Comparison of ENCODE assay signal across 8 cellular contexts in the genomic region with DNA sequence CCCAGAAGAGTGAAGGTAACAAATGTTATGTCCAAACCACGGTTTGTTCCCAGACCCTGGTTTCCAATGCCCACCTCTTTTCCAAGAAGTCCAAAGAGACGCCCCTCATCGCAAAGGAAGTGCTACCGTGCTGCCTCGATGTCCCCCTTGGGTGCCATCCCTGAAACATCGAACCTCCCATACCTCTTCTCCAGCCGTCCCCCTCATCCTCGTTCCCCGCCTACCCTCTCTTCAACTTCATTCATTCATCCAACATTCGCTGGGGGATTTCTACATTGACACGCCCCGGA. TPM values are rescaled to one million over a fixed set of nuclear protein-coding genes. Genes with fewer than 3 reads are reported as not detected.
DNase-seq lines count a peak whose midpoint lies in the region; ATAC-seq and TF ChIP-seq lines count a peak whose summit lies in the region.

No MANE protein-coding gene starts in this region.

- peak overlapping the region; percentile 97 for H3K9ac ChIP-seq in mesendoderm (ENCODE audit: low read length)

- H3K9me3 Mint-ChIP-seq in GM23338: no peaks in the 10 kb centered on the region; the same call in 2 of the 3 replicates

- H3K4ac ChIP-seq in mesendoderm (ENCODE audit: low read depth, low read length): peak overlapping the region; percentile 45

- no peaks in the 10 kb centered on the region for H3K9me2 ChIP-seq in GM23338 (ENCODE audit: insufficient read depth)

- peak overlapping the region; percentile 99 for H3K56ac ChIP-seq in mesendoderm (ENCODE audit: low read length)

- peaks cover 5% of the 10 kb centered on the region; the same call in 2 of the 3 replicates for H3K4me1 Mint-ChIP-seq in GM23338

- H3K18ac ChIP-seq in mesendoderm (ENCODE audit: low read length): no peak overlapping the region

- no peak for DNase-seq in GM23338 (ENCODE audit: low spot score)
- DNase-seq in mesendoderm: no peak
- DNase-seq in dermis blood vessel endothelial cell: no peak
- no peak for DNase-seq in activated effector memory CD4-positive, alpha-beta T cell treated with Interleukin-2 at 50 U/mL for 16 hours
- DNase-seq in NCI-H1092 (lab: John Stamatoyannopoulos, UW): no peak
- no peak for DNase-seq in UCSD-AML1 (lab: John Stamatoyannopoulos, UW; ENCODE audit: unreplicated experiment)

- peak overlapping the region; percentile 45 for H2BK5ac ChIP-seq in mesendoderm (ENCODE audit: low read length)

- H2AFZ ChIP-seq in ACC112 (ENCODE audit: low read length, unreplicated experiment): peak overlapping the region; percentile 81
- H2AFZ ChIP-seq in GM23338: peak overlapping the region; percentile 25

- H3K4me2 ChIP-seq in GM23338 (peak overlapping the region; percentile 97), mesendoderm (ENCODE audit: low read length) (peak overlapping the region; percentile 95)

- peaks cover 8% of the 10 kb centered on the region for H3K79me1 ChIP-seq in mesendoderm (ENCODE audit: low read length)

- no peak for TF ChIP-seq CTCF in GM23338 (conservative IDR thresholded peaks at IDR 0.05; ENCODE audit: low read depth in 2 of 2)

- H3F3A ChIP-seq in GM23338 (replicated peaks; ENCODE audit: low read depth): peaks cover 4% of the 10 kb centered on the region

- peaks cover 10% of the 10 kb centered on the region for H3K27me3 Mint-ChIP-seq in GM23338 (ENCODE audit: insufficient read depth, low read depth, poor library complexity)

- no peak overlapping the region for H4K5ac ChIP-seq in mesendoderm (ENCODE audit: low read length)

- peaks cover 25% of the 10 kb centered on the region; the same call in 2 of the 3 replicates for H3K36me3 Mint-ChIP-seq in GM23338 (ENCODE audit: low read depth)

- H2BK15ac ChIP-seq in mesendoderm (replicated peaks; ENCODE audit: low read depth): no peak overlapping the region

- peaks cover 21% of the 10 kb centered on the region for H3K79me2 ChIP-seq in ACC112 (ENCODE audit: control insufficient read depth, insufficient read depth, low read length, unreplicated experiment)
- H3K79me2 ChIP-seq in GM23338 (replicated peaks; ENCODE audit: insufficient read depth): peaks cover 34% of the 10 kb centered on the region
- peaks cover 7% of the 10 kb centered on the region for H3K79me2 ChIP-seq in mesendoderm (ENCODE audit: control insufficient read depth, insufficient read depth, low read length)

- no peak for ATAC-seq in GM23338

- H3K27ac ChIP-seq in ACC112 (ENCODE audit: low read depth, low read length) (peak overlapping the region; percentile 64), GM23338 (ENCODE audit: low read depth) (peak overlapping the region; percentile 46; the same call in 1 of the 2 replicates), angular gyrus (ENCODE audit: low read depth, low read length) (peak overlapping the region; percentile 13), mesendoderm (ENCODE audit: low read depth, low read length) (no peak overlapping the region)

- peak overlapping the region; percentile 94 for H2AK5ac ChIP-seq in mesendoderm (ENCODE audit: low read length)

- H2BK120ac ChIP-seq in mesendoderm (ENCODE audit: low read depth, low read length): no peak overlapping the region

- peak overlapping the region; percentile 95 for H3K4me3 Mint-ChIP-seq in GM23338

- peak overlapping the region; percentile 99 for H3K27ac Mint-ChIP-seq in GM23338

- H3K4me1 ChIP-seq in ACC112 (ENCODE audit: control insufficient read depth, insufficient read depth, low read length, unreplicated experiment) (peaks cover 10% of the 10 kb centered on the region), GM23338 (ENCODE audit: insufficient read depth) (no peaks in the 10 kb centered on the region), mesendoderm (ENCODE audit: control insufficient read depth, low read depth, low read length) (peaks cover 3% of the 10 kb centered on the region)

- H3K36me3 ChIP-seq in ACC112 (ENCODE audit: insufficient read depth, low read length): no peaks in the 10 kb centered on the region; the same call in 1 of the 2 replicates
- H3K36me3 ChIP-seq in GM23338 (ENCODE audit: insufficient read depth): peaks cover 20% of the 10 kb centered on the region
- no peaks in the 10 kb centered on the region for H3K36me3 ChIP-seq in mesendoderm (ENCODE audit: control insufficient read depth, insufficient read depth, low read length)

- H4K8ac ChIP-seq in mesendoderm (ENCODE audit: low read depth, low read length): no peak overlapping the region

- no peaks in the 10 kb centered on the region; the same call in 1 of the 2 replicates for H4K20me1 ChIP-seq in GM23338 (replicated peaks; ENCODE audit: insufficient read depth)

- WGBS in mesendoderm (ENCODE audit: extremely low coverage, insufficient coverage, low lambda C conversion rate): no CpG with 5 or more reads among the region's 12 CpGs

- peak overlapping the region; percentile 87 for H3K4me3 ChIP-seq in ACC112 (ENCODE audit: low read depth, low read length)
- peak overlapping the region; percentile 74 for H3K4me3 ChIP-seq in GM23338
- H3K4me3 ChIP-seq in mesendoderm (ENCODE audit: low read length): peak overlapping the region; percentile 67

- H3K27me3 ChIP-seq in ACC112 (ENCODE audit: insufficient read depth, low read length) (no peaks in the 10 kb centered on the region), GM23338 (ENCODE audit: insufficient read depth) (no peaks in the 10 kb centered on the region), mesendoderm (ENCODE audit: insufficient read depth, low read length, poor library complexity) (no peaks in the 10 kb centered on the region)

- peak overlapping the region; percentile 81 for H3K23ac ChIP-seq in mesendoderm (ENCODE audit: low read length)

TF ChIP-seq in GM23338, 12 proteins besides CTCF, POLR2A, EP300 and RAD21 (continues in another document):
- no peak for TF ChIP-seq STAT1 (IDR thresholded peaks at IDR 0.05; ENCODE audit: unreplicated experiment)
- TF ChIP-seq EZH2phosphoT487 (IDR thresholded peaks at IDR 0.05; ENCODE audit: unreplicated experiment): no peak
- no peak for TF ChIP-seq EZH2 (IDR thresholded peaks at IDR 0.05; ENCODE audit: low read depth, unreplicated experiment)
- no peak for TF ChIP-seq POLR2AphosphoS5 (IDR thresholded peaks at IDR 0.05; ENCODE audit: low read depth)
- TF ChIP-seq JUNB (IDR thresholded peaks at IDR 0.05; ENCODE audit: unreplicated experiment): no peak
- TF ChIP-seq, protein P1, sequence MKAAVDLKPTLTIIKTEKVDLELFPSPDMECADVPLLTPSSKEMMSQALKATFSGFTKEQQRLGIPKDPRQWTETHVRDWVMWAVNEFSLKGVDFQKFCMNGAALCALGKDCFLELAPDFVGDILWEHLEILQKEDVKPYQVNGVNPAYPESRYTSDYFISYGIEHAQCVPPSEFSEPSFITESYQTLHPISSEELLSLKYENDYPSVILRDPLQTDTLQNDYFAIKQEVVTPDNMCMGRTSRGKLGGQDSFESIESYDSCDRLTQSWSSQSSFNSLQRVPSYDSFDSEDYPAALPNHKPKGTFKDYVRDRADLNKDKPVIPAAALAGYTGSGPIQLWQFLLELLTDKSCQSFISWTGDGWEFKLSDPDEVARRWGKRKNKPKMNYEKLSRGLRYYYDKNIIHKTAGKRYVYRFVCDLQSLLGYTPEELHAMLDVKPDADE (IDR thresholded peaks at IDR 0.05): no peak
- no peak for TF ChIP-seq ZNF114 (CRISPR knock-in tag; IDR thresholded peaks at IDR 0.05)
- no peak for TF ChIP-seq ZNF331 (CRISPR knock-in tag; IDR thresholded peaks at IDR 0.05; ENCODE audit: low read depth)
- no peak for TF ChIP-seq CREB1 (CRISPR knock-in tag; IDR thresholded peaks at IDR 0.05; ENCODE audit: low read depth)

RNA-seq across cellular contexts. Expression of a gene that starts 0.5 kb away (rescaled TPM):
- total RNA-seq in GM23338 (2014; rRNA removed; shearing (Covaris generic)): 25.3 and 39.0 TPM in 2 replicates
- 32.7 and 39.1 TPM in 2 replicates for polyA plus RNA-seq in GM23338 (2016; fragmentation: Nextera tagmentation; extraction: Ambion mirVana)
- polyA plus RNA-seq in mesendoderm (2013, experiment 1 of 2): 31.4 TPM
- 31.9 TPM for polyA plus RNA-seq in mesendoderm (2013, experiment 2 of 2)
- total RNA-seq in dermis blood vessel endothelial cell: 7.8 and 12.4 TPM in 2 replicates

RNA-seq across cellular contexts. Expression of a gene that starts 30.7 kb away (rescaled TPM):
- 68.5 and 73.9 TPM in 2 replicates for total RNA-seq in GM23338 (2014; rRNA removed; shearing (Covaris generic))
- polyA plus RNA-seq in GM23338 (2016; fragmentation: Nextera tagmentation; extraction: Ambion mirVana): 40.2 and 42.0 TPM in 2 replicates
- 29.3 TPM for polyA plus RNA-seq in mesendoderm (2013, experiment 1 of 2)
- 29.3 TPM for polyA plus RNA-seq in mesendoderm (2013, experiment 2 of 2)
- total RNA-seq in dermis blood vessel endothelial cell: 39.2 and 41.4 TPM in 2 replicates
